In the genomic region with DNA sequence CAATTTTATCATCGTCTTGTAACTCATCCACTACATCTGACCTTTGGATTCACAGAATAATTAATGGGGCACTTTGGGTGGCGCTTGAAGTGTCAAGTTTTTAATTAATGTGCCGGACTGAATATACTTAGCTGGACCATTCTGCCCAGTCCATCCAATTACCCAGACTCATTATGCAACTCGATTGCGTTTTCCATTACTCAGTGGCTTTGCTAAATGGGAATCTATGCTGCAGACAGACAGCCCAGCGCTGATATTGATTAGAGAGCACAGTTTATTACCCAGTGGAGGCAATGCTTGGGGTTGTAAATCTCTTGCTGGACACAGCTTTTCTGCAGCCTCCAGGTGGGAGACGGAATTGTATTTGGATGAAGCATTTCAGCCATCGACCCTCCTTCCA, we compare ENCODE assay signal across 22 cellular contexts. TPM values are rescaled to one million over a fixed set of nuclear protein-coding genes. Genes with fewer than 3 reads are reported as not detected.
DNase-seq lines count a peak whose midpoint lies in the region; ATAC-seq, FAIRE-seq and TF ChIP-seq lines count a peak whose summit lies in the region.
"Had no signal": no experiment of that assay in that cellular context is flagged by ENCODE, and none has a peak within 500 bp of the region (broad histone marks: within the 10 kb centered on the region; RNA-seq: fewer than 3 reads in every experiment).

No MANE protein-coding gene starts in this region.

- H3F3A ChIP-seq in MM.1S (ENCODE audit: insufficient read depth, low read length): no peaks in the 10 kb centered on the region

- no peaks in the 10 kb centered on the region for H3K36me3 Mint-ChIP-seq in glutamatergic neuron (ENCODE audit: unreplicated experiment)
- H3K36me3 Mint-ChIP-seq in nephron (ENCODE audit: low read depth): peaks cover 1% of the 10 kb centered on the region
- H3K36me3 Mint-ChIP-seq: CD4-positive, CD25-positive, alpha-beta regulatory T cell; CD8-positive, alpha-beta memory T cell had no signal

- no peaks in the 10 kb centered on the region for H4K20me1 ChIP-seq in MM.1S (ENCODE audit: insufficient read depth, low read length)

- 20 to 53% (median 32%) methylated on average over 8 of the region's 8 CpGs for WGBS in small intestine, 3 donors

- H3K9me3 ChIP-seq in small intestine (ENCODE audit: control insufficient read depth, low read depth) (no peaks in the 10 kb centered on the region), MM.1S (replicated peaks; ENCODE audit: insufficient read depth, low read length) (no peaks in the 10 kb centered on the region)
- H3K9me3 ChIP-seq: BE2C had no signal

- H3K9me3 Mint-ChIP-seq in glutamatergic neuron (ENCODE audit: unreplicated experiment) (peaks cover 5% of the 10 kb centered on the region), nephron (no peaks in the 10 kb centered on the region)
- H3K9me3 Mint-ChIP-seq: CD4-positive, CD25-positive, alpha-beta regulatory T cell; CD8-positive, alpha-beta memory T cell had no signal

- peaks cover 4% of the 10 kb centered on the region for H3K27me3 Mint-ChIP-seq in glutamatergic neuron (ENCODE audit: unreplicated experiment)
- H3K27me3 Mint-ChIP-seq in nephron (ENCODE audit: low read depth): peaks cover 39% of the 10 kb centered on the region

- H3K9me2 ChIP-seq in MM.1S (replicated peaks; ENCODE audit: insufficient read depth, low read length): no peaks in the 10 kb centered on the region

- H3K4me1 ChIP-seq in small intestine (ENCODE audit: control insufficient read depth in 2 of 2, insufficient read depth in 1 of 2, low read depth in 1 of 2, low read length in 1 of 2) (no peaks in the 10 kb centered on the region), MM.1S (ENCODE audit: low read length) (no peaks in the 10 kb centered on the region)
- H3K4me1 ChIP-seq: BE2C had no signal

- H3K36me3 ChIP-seq in small intestine (ENCODE audit: control insufficient read depth in 2 of 2, insufficient read depth in 2 of 2, low read length in 2 of 2): no peaks in the 10 kb centered on the region
- no peaks in the 10 kb centered on the region for H3K36me3 ChIP-seq in MM.1S (replicated peaks; ENCODE audit: insufficient read depth, low read length)
- H3K36me3 ChIP-seq: BE2C had no signal

- H3K4me2 ChIP-seq in MM.1S (ENCODE audit: low read depth, low read length): no peak overlapping the region

- H3K4me3 ChIP-seq in small intestine (ENCODE audit: low read depth in 1 of 2, low read length in 2 of 2): no peak overlapping the region
- H3K4me3 ChIP-seq in MM.1S (ENCODE audit: low read length): no peak overlapping the region

- H3K27ac ChIP-seq in small intestine (ENCODE audit: low read depth in 1 of 2, low read length in 1 of 2): no peak overlapping the region
- H3K27ac ChIP-seq in MM.1S (ENCODE audit: low read length): no peak overlapping the region

- no peak for ATAC-seq in GM18870 (IDR thresholded peaks at IDR 0.05; ENCODE audit: unreplicated experiment)
- ATAC-seq: HCT116, HepG2 had no signal

- no peaks in the 10 kb centered on the region for H3K79me2 ChIP-seq in MM.1S (ENCODE audit: low read length)

- TF ChIP-seq CTCF in glutamatergic neuron (IDR thresholded peaks at IDR 0.05; ENCODE audit: partially characterized antibody, unreplicated experiment): no peak
- no peak for TF ChIP-seq CTCF in nephron (IDR thresholded peaks at IDR 0.05; ENCODE audit: unreplicated experiment in 3 of 3)
- TF ChIP-seq CTCF in MM.1S (IDR thresholded peaks at IDR 0.05; ENCODE audit: low read length): no peak

- FAIRE-seq in small intestine (lab: Jason Lieb, UNC): no peak
- FAIRE-seq: A204.1, G401.6, GM12891, HepG2 had no signal

- no peak overlapping the region for H3K9ac ChIP-seq in MM.1S (ENCODE audit: low read length)

- H3K27ac Mint-ChIP-seq in glutamatergic neuron (ENCODE audit: unreplicated experiment) (peak overlapping the region; percentile 71), nephron (peak overlapping the region in 2 of 3 experiments; percentile 41 to 70)
- H3K27ac Mint-ChIP-seq: CD4-positive, CD25-positive, alpha-beta regulatory T cell; CD8-positive, alpha-beta memory T cell; HFFc6 had no signal

- H3K4me3 Mint-ChIP-seq in glutamatergic neuron (ENCODE audit: unreplicated experiment) (peak overlapping the region; percentile 8), nephron (no peak overlapping the region)
- H3K4me3 Mint-ChIP-seq: CD4-positive, CD25-positive, alpha-beta regulatory T cell; CD8-positive, alpha-beta memory T cell; HFFc6 had no signal

- no peak overlapping the region for H2AFZ ChIP-seq in MM.1S (ENCODE audit: low read length)

- no peaks in the 10 kb centered on the region for H3K27me3 ChIP-seq in small intestine (ENCODE audit: control insufficient read depth in 2 of 2, insufficient read depth in 2 of 2, low read length in 2 of 2)
- H3K27me3 ChIP-seq in MM.1S (replicated peaks; ENCODE audit: insufficient read depth, low read length): peaks cover 67% of the 10 kb centered on the region
- H3K27me3 ChIP-seq: BE2C had no signal

- H3K4me1 Mint-ChIP-seq in glutamatergic neuron (ENCODE audit: low read depth, unreplicated experiment): peaks cover 38% of the 10 kb centered on the region
- H3K4me1 Mint-ChIP-seq in nephron: peaks cover 28% of the 10 kb centered on the region
- H3K4me1 Mint-ChIP-seq: CD4-positive, CD25-positive, alpha-beta regulatory T cell; CD8-positive, alpha-beta memory T cell had no signal

- peak; percentile 39 for DNase-seq in NCI-H69 (lab: John Stamatoyannopoulos, UW)
- DNase-seq in glutamatergic neuron: no peak
- peak; percentile 37 for DNase-seq in small intestine
- no peak for DNase-seq in NCI-H446 (lab: John Stamatoyannopoulos, UW)
- no peak for DNase-seq in MM.1S
- DNase-seq: ACHN; BE2C; C1 segment of cervical spinal cord; CD4-positive, CD25-positive, alpha-beta regulatory T cell; CD8-positive, alpha-beta memory T cell; COR-L47; DMS 273 treated with DMSO at 0.1 percent for 48 hours; GOT3; H7; HFFc6 had no signal

RNA-seq across cellular contexts. Expression of a gene that starts 59.5 kb away (rescaled TPM):
- not detected for total RNA-seq in glutamatergic neuron (ENCODE audit: unreplicated experiment)
- 10 to 100 TPM; 10.8 to 58.4 (median 54.3) TPM for polyA plus RNA-seq in small intestine
- total RNA-seq: H7, HepG2, HFFc6 had no signal
- polyA plus RNA-seq: CD4-positive, CD25-positive, alpha-beta regulatory T cell; CD8-positive, alpha-beta memory T cell; HepG2 had no signal

Comparison
In these comparisons a context has a peak if more than half of its experiments do, and no peak if none do; other contexts are left out.
1. DNase-seq: peak in NCI-H69 (single experiment) and small intestine (single experiment); none in glutamatergic neuron (single experiment), NCI-H446 (0 of 2) and MM.1S (single experiment).